In genomic region chr1:67544921-67545320, GRCh38 we compare ENCODE assay signal across 18 cellular contexts.
DNase-seq lines count a peak whose midpoint lies in the region; ATAC-seq, FAIRE-seq and TF ChIP-seq lines count a peak whose summit lies in the region.
"Had no signal": no experiment of that assay in that cellular context is flagged by ENCODE, and none has a peak within 500 bp of the region (broad histone marks: within the 10 kb centered on the region; RNA-seq: fewer than 3 reads in every experiment).

No MANE protein-coding gene starts in this region.

- no peaks in the 10 kb centered on the region for H4K20me1 ChIP-seq in neural progenitor cell (ENCODE audit: low read depth)

- peaks cover 6% of the 10 kb centered on the region for H3K9me3 Mint-ChIP-seq in neural progenitor cell
- H3K9me3 Mint-ChIP-seq: CD4-positive, alpha-beta T cell; GM23338 had no signal

- TF ChIP-seq CTCF in Panc1 (IDR thresholded peaks at IDR 0.05) (no peak), bronchial epithelial cell (IDR thresholded peaks at IDR 0.05; ENCODE audit: insufficient read depth, low read length, severe bottlenecking) (no peak), neural progenitor cell (IDR thresholded peaks at IDR 0.05) (no peak), breast epithelium (IDR thresholded peaks at IDR 0.05) (no peak), tibial nerve (IDR thresholded peaks at IDR 0.05) (no peak)

- H3K36me3 ChIP-seq in Panc1 (ENCODE audit: control insufficient read depth, insufficient read depth, low read length): no peaks in the 10 kb centered on the region
- no peaks in the 10 kb centered on the region for H3K36me3 ChIP-seq in bronchial epithelial cell (ENCODE audit: control insufficient read depth, insufficient read depth, low read length)
- no peaks in the 10 kb centered on the region for H3K36me3 ChIP-seq in neural progenitor cell
- H3K36me3 ChIP-seq in breast epithelium: no peaks in the 10 kb centered on the region
- H3K36me3 ChIP-seq in tibial nerve: no peaks in the 10 kb centered on the region

- POLR2A ChIA-PET in Panc1 (lab: Charles Lee): no interaction called here

- peaks cover 5% of the 10 kb centered on the region for H3K27me3 Mint-ChIP-seq in neural progenitor cell (ENCODE audit: insufficient read depth, low read depth)
- H3K27me3 Mint-ChIP-seq: CD4-positive, alpha-beta T cell had no signal

- peak overlapping the region; percentile 5 for H2AFZ ChIP-seq in neural progenitor cell (replicated peaks)
- H2AFZ ChIP-seq: GM23338 had no signal

- intact Hi-C loops in Panc1 (cut with micrococcal nuclease; ENCODE audit: unreplicated experiment) (no loop called here), breast epithelium (cut with DNase I; ENCODE audit: low total_unique reads) (no loop called here)

- H3K27ac Mint-ChIP-seq in neural progenitor cell: no peak overlapping the region
- H3K27ac Mint-ChIP-seq: CD4-positive, alpha-beta T cell; GM23338 had no signal

- H3F3A ChIP-seq in neural progenitor cell (ENCODE audit: low read depth): no peaks in the 10 kb centered on the region

- TF ChIP-seq POLR2A in breast epithelium (IDR thresholded peaks at IDR 0.05): no peak
- TF ChIP-seq POLR2A in tibial nerve (IDR thresholded peaks at IDR 0.05): no peak

- no peak overlapping the region for H3K4me2 ChIP-seq in neural progenitor cell
- H3K4me2 ChIP-seq: GM23338 had no signal

- TF ChIP-seq EP300 in tibial nerve (IDR thresholded peaks at IDR 0.05): no peak

- H3K4me1 ChIP-seq in Panc1 (ENCODE audit: control insufficient read depth, insufficient read depth, low read length) (peaks cover 8% of the 10 kb centered on the region), neural progenitor cell (no peaks in the 10 kb centered on the region), breast epithelium (no peaks in the 10 kb centered on the region), tibial nerve (no peaks in the 10 kb centered on the region)

- no peak overlapping the region for H3K4me3 Mint-ChIP-seq in neural progenitor cell
- H3K4me3 Mint-ChIP-seq: CD4-positive, alpha-beta T cell; GM23338 had no signal

- H3K79me2 ChIP-seq in neural progenitor cell (ENCODE audit: low read depth): no peaks in the 10 kb centered on the region

- WGBS in tibial nerve, 2 donors: 93% methylated on average over 1 of the region's 1 CpG

- no peak for ATAC-seq in Panc1
- ATAC-seq: GM23338 had no signal

- H3K4me3 ChIP-seq in Panc1 (ENCODE audit: low read depth in 2 of 2, low read length in 2 of 2) (no peak overlapping the region), bronchial epithelial cell (ENCODE audit: low read depth, low read length) (no peak overlapping the region), neural progenitor cell (no peak overlapping the region), breast epithelium (no peak overlapping the region), tibial nerve (no peak overlapping the region)
- H3K4me3 ChIP-seq: GM23338 had no signal

- peaks cover 2% of the 10 kb centered on the region for H3K4me1 Mint-ChIP-seq in neural progenitor cell
- H3K4me1 Mint-ChIP-seq: GM23338 had no signal

- no peaks in the 10 kb centered on the region for H3K36me3 Mint-ChIP-seq in neural progenitor cell

- CTCF ChIA-PET in Panc1 (lab: Charles Lee): no interaction called here

- peak overlapping the region; percentile 10; the same call in 1 of the 2 replicates for H3K27ac ChIP-seq in Panc1 (ENCODE audit: low read length)
- no peak overlapping the region for H3K27ac ChIP-seq in neural progenitor cell
- H3K27ac ChIP-seq in breast epithelium: no peak overlapping the region
- H3K27ac ChIP-seq in tibial nerve: no peak overlapping the region
- H3K27ac ChIP-seq: C4-2B had no signal

- BruUV-seq in Panc1 (replicated peaks; lab: Mats Ljungman, UMichigan): no TSS peak

- FAIRE-seq in bronchial epithelial cell (lab: Jason Lieb, UNC): no peak
- FAIRE-seq: D721Med, H54 had no signal

- no peaks in the 10 kb centered on the region for H3K9me3 ChIP-seq in Panc1 (ENCODE audit: control insufficient read depth, insufficient read depth, low read depth, low read length)
- no peaks in the 10 kb centered on the region for H3K9me3 ChIP-seq in neural progenitor cell (ENCODE audit: low read depth)
- no peaks in the 10 kb centered on the region for H3K9me3 ChIP-seq in breast epithelium
- no peaks in the 10 kb centered on the region for H3K9me3 ChIP-seq in tibial nerve
- H3K9me3 ChIP-seq: Caco-2 had no signal

- no peaks in the 10 kb centered on the region for H3K27me3 ChIP-seq in Panc1 (ENCODE audit: control insufficient read depth, insufficient read depth, low read length)
- no peaks in the 10 kb centered on the region for H3K27me3 ChIP-seq in bronchial epithelial cell (ENCODE audit: control insufficient read depth, insufficient read depth, low read length)
- no peaks in the 10 kb centered on the region for H3K27me3 ChIP-seq in neural progenitor cell
- no peaks in the 10 kb centered on the region for H3K27me3 ChIP-seq in breast epithelium
- H3K27me3 ChIP-seq in tibial nerve: no peaks in the 10 kb centered on the region

- peak; percentile 28 for DNase-seq in ELR (ENCODE audit: low read depth)
- DNase-seq in Panc1 (ENCODE audit: low read depth, low spot score): no peak
- DNase-seq in bronchial epithelial cell (ENCODE audit: low read depth): peak; percentile 69
- no peak for DNase-seq in neural progenitor cell (ENCODE audit: low spot score)
- no peak for DNase-seq in stimulated activated CD4-positive, alpha-beta T cell treated with anti-CD3 and anti-CD28 coated beads, Interleukin-4, amount 100 ng/mL, for 4 hours
- no peak for DNase-seq in breast epithelium (ENCODE audit: low spot score in 2 of 2)
- no peak for DNase-seq in cerebellum (ENCODE audit: low spot score)
- no peak for DNase-seq in tibial nerve (ENCODE audit: low spot score in 2 of 2)
- DNase-seq: 8988T; AML-193; Caco-2; CD4-positive, alpha-beta T cell; GF-D8; HCEC 1CT had no signal

- in situ Hi-C loops in Panc1 (cut with HindIII; ENCODE audit: low pct_unique_long_range_greater_than_20kb, low sequenced_read_pairs): loop anchor here (25.0 kb wide), 1 partner anchor 117 kb away; no protein-coding TSS in a partner anchor

- no peak overlapping the region for H3K9ac ChIP-seq in neural progenitor cell

Comparison
In these comparisons a context has a peak if more than half of its experiments do, and no peak if none do; other contexts are left out.
1. DNase-seq: peak in ELR (single experiment) and bronchial epithelial cell (single experiment); none in Panc1 (single experiment), neural progenitor cell (single experiment), stimulated activated CD4-positive, alpha-beta T cell treated with anti-CD3 and anti-CD28 coated beads, Interleukin-4, amount 100 ng/mL, for 4 hours (0 of 2), breast epithelium (0 of 2), cerebellum (single experiment) and tibial nerve (0 of 2).